15 cellular contexts compared by ENCODE assay signal in the genomic region with DNA sequence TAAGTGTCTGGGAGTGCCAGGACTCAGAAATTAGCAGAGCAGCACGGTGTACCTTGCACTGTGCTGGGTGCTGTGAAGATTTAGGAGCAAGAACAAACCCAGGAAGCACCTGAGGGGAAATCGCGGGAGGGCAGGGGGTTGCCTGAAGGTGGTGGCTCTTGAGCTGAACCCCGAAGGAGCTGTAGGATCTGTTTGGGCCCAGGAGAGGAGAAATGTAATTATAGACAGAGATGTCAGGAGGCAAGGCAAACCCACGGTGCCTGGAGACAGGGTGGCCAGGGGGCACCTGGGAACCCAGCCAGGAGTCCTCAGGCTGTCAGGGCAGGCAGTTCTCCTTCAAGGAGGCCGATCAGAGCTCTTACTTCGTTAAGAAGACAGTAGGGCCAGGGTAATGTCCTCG.
"Had no signal": no experiment of that assay in that cellular context is flagged by ENCODE, and none has a peak within 500 bp of the region (broad histone marks: within the 10 kb centered on the region; RNA-seq: fewer than 3 reads in every experiment).

No MANE protein-coding gene starts in this region.

- ATAC-seq: gastroesophageal sphincter; naive thymus-derived CD4-positive, alpha-beta T cell; right lobe of liver; stimulated activated memory B cell treated with anti-CD40 and anti-IgM and Interleukin-4, amounts not matched to agents 10 μg/mL and 1 μg/mL and 100 μg/mL, for 72 hours had no signal

- H3K36me3 ChIP-seq: brain microvascular endothelial cell, gastroesophageal sphincter, ovary, right lobe of liver, thoracic aorta had no signal

- H3K27ac Mint-ChIP-seq: activated naive CD4-positive, alpha-beta T cell treated with anti-CD3 and anti-CD28 coated beads, Interleukin-2, amount 10 ng/mL, durations not matched to agents 7 days and 5 days; activated T-helper 2 cell treated with anti-CD3 and anti-CD28 coated beads, Interferon-gamma antibody, Interleukin-2, Interleukin-4, amounts not matched to agents 10 μg/mL and 5 μg/mL and 100 μg/mL, durations not matched to agents 14 hours and 24 hours and 36 hours; stimulated activated memory B cell treated with anti-CD40 and anti-IgM and Interleukin-4, amounts not matched to agents 10 μg/mL and 1 μg/mL and 100 μg/mL, for 72 hours had no signal

- DNase-seq: activated CD4-positive, alpha-beta T cell treated with anti-CD3 and anti-CD28 coated beads for 1 hour; activated CD4-positive, alpha-beta T cell treated with anti-CD3 and anti-CD28 coated beads, Interleukin-2, amount 50 U/mL, for 4 hours; activated naive CD4-positive, alpha-beta T cell treated with anti-CD3 and anti-CD28 coated beads, Interleukin-2, amount 10 ng/mL, durations not matched to agents 7 days and 5 days; brain microvascular endothelial cell; effector CD4-positive, alpha-beta T cell; mesenchymal stem cell; naive thymus-derived CD4-positive, alpha-beta T cell; right lobe of liver; stimulated activated CD4-positive, alpha-beta T cell treated with anti-CD3 and anti-CD28 coated beads, Interleukin-4, amount 100 ng/mL, for 4 hours; T1000 had no signal

- H3K9me3 Mint-ChIP-seq: activated naive CD4-positive, alpha-beta T cell treated with anti-CD3 and anti-CD28 coated beads, Interleukin-2, amount 10 ng/mL, durations not matched to agents 7 days and 5 days; activated T-helper 2 cell treated with anti-CD3 and anti-CD28 coated beads, Interferon-gamma antibody, Interleukin-2, Interleukin-4, amounts not matched to agents 10 μg/mL and 5 μg/mL and 100 μg/mL, durations not matched to agents 14 hours and 24 hours and 36 hours had no signal

- H3K27ac ChIP-seq: brain microvascular endothelial cell, gastroesophageal sphincter, right lobe of liver, thoracic aorta had no signal

- H3K4me3 ChIP-seq: gastroesophageal sphincter, ovary, right lobe of liver, thoracic aorta had no signal

- H3K36me3 Mint-ChIP-seq: activated naive CD4-positive, alpha-beta T cell treated with anti-CD3 and anti-CD28 coated beads, Interleukin-2, amount 10 ng/mL, durations not matched to agents 7 days and 5 days; naive thymus-derived CD4-positive, alpha-beta T cell; stimulated activated memory B cell treated with anti-CD40 and anti-IgM and Interleukin-4, amounts not matched to agents 10 μg/mL and 1 μg/mL and 100 μg/mL, for 72 hours had no signal

- H3K27me3 ChIP-seq: brain microvascular endothelial cell, gastroesophageal sphincter, ovary, right lobe of liver had no signal

- H3K9me3 ChIP-seq: gastroesophageal sphincter, ovary, right lobe of liver had no signal

- H3K4me1 Mint-ChIP-seq: stimulated activated memory B cell treated with anti-CD40 and anti-IgM and Interleukin-4, amounts not matched to agents 10 μg/mL and 1 μg/mL and 100 μg/mL, for 72 hours had no signal

- H3K4me3 Mint-ChIP-seq: activated naive CD4-positive, alpha-beta T cell treated with anti-CD3 and anti-CD28 coated beads, Interleukin-2, amount 10 ng/mL, durations not matched to agents 7 days and 5 days; stimulated activated memory B cell treated with anti-CD40 and anti-IgM and Interleukin-4, amounts not matched to agents 10 μg/mL and 1 μg/mL and 100 μg/mL, for 72 hours had no signal
